ENCODE assay signal across 3 cellular contexts in genomic region chr17:62781826-62782225, GRCh38.
A peak's percentile ranks its signal among the peaks of the same experiment; 100 is the strongest.
TF ChIP-seq lines count a peak whose summit lies in the region.

No MANE protein-coding gene starts in this region.

TF ChIP-seq in A549, 52 proteins besides CTCF, POLR2A, EP300 and RAD21 (continues in another document):
- no peak for TF ChIP-seq REST (IDR thresholded peaks at IDR 0.05)
- TF ChIP-seq POLR2AphosphoS2 (conservative IDR thresholded peaks at IDR 0.05; ENCODE audit: low read length) = no peak
- TF ChIP-seq MAZ (IDR thresholded peaks at IDR 0.05; ENCODE audit: borderline replicate concordance, low read depth, low read length) = no peak
- TF ChIP-seq PBX3 (IDR thresholded peaks at IDR 0.05) = no peak
- TF ChIP-seq ATOH8 (CRISPR knock-in tag; IDR thresholded peaks at IDR 0.05; ENCODE audit: low read depth) = no peak
- TF ChIP-seq BHLHE40 (IDR thresholded peaks at IDR 0.05; ENCODE audit: low read depth, low read length) = no peak
- no peak for TF ChIP-seq FOSB (CRISPR knock-in tag; IDR thresholded peaks at IDR 0.05)
- TF ChIP-seq, protein P1, sequence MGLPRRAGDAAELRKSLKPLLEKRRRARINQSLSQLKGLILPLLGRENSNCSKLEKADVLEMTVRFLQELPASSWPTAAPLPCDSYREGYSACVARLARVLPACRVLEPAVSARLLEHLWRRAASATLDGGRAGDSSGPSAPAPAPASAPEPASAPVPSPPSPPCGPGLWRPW (IDR thresholded peaks at IDR 0.05) = peak; percentile 99
- TF ChIP-seq, protein P2, sequence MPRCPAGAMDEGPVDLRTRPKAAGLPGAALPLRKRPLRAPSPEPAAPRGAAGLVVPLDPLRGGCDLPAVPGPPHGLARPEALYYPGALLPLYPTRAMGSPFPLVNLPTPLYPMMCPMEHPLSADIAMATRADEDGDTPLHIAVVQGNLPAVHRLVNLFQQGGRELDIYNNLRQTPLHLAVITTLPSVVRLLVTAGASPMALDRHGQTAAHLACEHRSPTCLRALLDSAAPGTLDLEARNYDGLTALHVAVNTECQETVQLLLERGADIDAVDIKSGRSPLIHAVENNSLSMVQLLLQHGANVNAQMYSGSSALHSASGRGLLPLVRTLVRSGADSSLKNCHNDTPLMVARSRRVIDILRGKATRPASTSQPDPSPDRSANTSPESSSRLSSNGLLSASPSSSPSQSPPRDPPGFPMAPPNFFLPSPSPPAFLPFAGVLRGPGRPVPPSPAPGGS (IDR thresholded peaks at IDR 0.05) = peak; percentile 85; the same call in 2 of the 3 replicates
- no peak for TF ChIP-seq SREBF2 (IDR thresholded peaks at IDR 0.05)
- TF ChIP-seq ZSCAN20 (CRISPR knock-in tag; IDR thresholded peaks at IDR 0.05) = no peak
- no peak for TF ChIP-seq HOXB13 (CRISPR knock-in tag; IDR thresholded peaks at IDR 0.05; ENCODE audit: low read depth)
- no peak for TF ChIP-seq KDM1A (IDR thresholded peaks at IDR 0.05; ENCODE audit: low read depth)

TF ChIP-seq in IMR-90, 13 proteins besides CTCF, POLR2A, EP300 and RAD21:
- no peak for TF ChIP-seq ELK1 (IDR thresholded peaks at IDR 0.05; ENCODE audit: borderline replicate concordance, low read depth, low read length)
- no peak for TF ChIP-seq MAZ (IDR thresholded peaks at IDR 0.05; ENCODE audit: borderline replicate concordance, low read depth, low read length)
- TF ChIP-seq CEBPB (IDR thresholded peaks at IDR 0.05; ENCODE audit: low read depth, low read length) = peak; percentile 56; the same call in 1 of the 2 replicates
- no peak for TF ChIP-seq BHLHE40 (IDR thresholded peaks at IDR 0.05; ENCODE audit: low read depth, low read length)

TF ChIP-seq in K562, 482 proteins besides CTCF, POLR2A, EP300 and RAD21:
- no peak for TF ChIP-seq ZNF140 (CRISPR knock-in tag; IDR thresholded peaks at IDR 0.05)
- TF ChIP-seq TAF15 (IDR thresholded peaks at IDR 0.05; ENCODE audit: low read depth, low read length) = no peak
- TF ChIP-seq CEBPG (CRISPR knock-in tag; IDR thresholded peaks at IDR 0.05) = no peak
- 0 out of 4 replicates have a peak, but pooled peaks of 1 of the 2 experiments have one; percentile 12 for TF ChIP-seq CEBPG (tag; conservative IDR thresholded peaks at IDR 0.05 in 1 of 2, IDR thresholded peaks at IDR 0.05 in 1 of 2)
- TF ChIP-seq NFATC3 (IDR thresholded peaks at IDR 0.05) = no peak
- no peak for TF ChIP-seq CHD2 (IDR thresholded peaks at IDR 0.05; ENCODE audit: low read depth, low read length)
- no peak for TF ChIP-seq KLF16 (IDR thresholded peaks at IDR 0.05)
- TF ChIP-seq MEIS2 (IDR thresholded peaks at IDR 0.05; ENCODE audit: partially characterized antibody) = peak; percentile 3
- TF ChIP-seq ZNF79 (CRISPR knock-in tag; IDR thresholded peaks at IDR 0.05; ENCODE audit: low read depth) = no peak
- TF ChIP-seq STAT5B (CRISPR knock-in tag; IDR thresholded peaks at IDR 0.05) = no peak
- TF ChIP-seq, protein P3, sequence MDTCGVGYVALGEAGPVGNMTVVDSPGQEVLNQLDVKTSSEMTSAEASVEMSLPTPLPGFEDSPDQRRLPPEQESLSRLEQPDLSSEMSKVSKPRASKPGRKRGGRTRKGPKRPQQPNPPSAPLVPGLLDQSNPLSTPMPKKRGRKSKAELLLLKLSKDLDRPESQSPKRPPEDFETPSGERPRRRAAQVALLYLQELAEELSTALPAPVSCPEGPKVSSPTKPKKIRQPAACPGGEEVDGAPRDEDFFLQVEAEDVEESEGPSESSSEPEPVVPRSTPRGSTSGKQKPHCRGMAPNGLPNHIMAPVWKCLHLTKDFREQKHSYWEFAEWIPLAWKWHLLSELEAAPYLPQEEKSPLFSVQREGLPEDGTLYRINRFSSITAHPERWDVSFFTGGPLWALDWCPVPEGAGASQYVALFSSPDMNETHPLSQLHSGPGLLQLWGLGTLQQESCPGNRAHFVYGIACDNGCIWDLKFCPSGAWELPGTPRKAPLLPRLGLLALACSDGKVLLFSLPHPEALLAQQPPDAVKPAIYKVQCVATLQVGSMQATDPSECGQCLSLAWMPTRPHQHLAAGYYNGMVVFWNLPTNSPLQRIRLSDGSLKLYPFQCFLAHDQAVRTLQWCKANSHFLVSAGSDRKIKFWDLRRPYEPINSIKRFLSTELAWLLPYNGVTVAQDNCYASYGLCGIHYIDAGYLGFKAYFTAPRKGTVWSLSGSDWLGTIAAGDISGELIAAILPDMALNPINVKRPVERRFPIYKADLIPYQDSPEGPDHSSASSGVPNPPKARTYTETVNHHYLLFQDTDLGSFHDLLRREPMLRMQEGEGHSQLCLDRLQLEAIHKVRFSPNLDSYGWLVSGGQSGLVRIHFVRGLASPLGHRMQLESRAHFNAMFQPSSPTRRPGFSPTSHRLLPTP (IDR thresholded peaks at IDR 0.05; ENCODE audit: borderline replicate concordance, extremely low read depth, insufficient read length) = no peak
TF ChIP-seq in K562: peak in this region for 2.
